9 cellular contexts compared by ENCODE assay signal in the genomic region with DNA sequence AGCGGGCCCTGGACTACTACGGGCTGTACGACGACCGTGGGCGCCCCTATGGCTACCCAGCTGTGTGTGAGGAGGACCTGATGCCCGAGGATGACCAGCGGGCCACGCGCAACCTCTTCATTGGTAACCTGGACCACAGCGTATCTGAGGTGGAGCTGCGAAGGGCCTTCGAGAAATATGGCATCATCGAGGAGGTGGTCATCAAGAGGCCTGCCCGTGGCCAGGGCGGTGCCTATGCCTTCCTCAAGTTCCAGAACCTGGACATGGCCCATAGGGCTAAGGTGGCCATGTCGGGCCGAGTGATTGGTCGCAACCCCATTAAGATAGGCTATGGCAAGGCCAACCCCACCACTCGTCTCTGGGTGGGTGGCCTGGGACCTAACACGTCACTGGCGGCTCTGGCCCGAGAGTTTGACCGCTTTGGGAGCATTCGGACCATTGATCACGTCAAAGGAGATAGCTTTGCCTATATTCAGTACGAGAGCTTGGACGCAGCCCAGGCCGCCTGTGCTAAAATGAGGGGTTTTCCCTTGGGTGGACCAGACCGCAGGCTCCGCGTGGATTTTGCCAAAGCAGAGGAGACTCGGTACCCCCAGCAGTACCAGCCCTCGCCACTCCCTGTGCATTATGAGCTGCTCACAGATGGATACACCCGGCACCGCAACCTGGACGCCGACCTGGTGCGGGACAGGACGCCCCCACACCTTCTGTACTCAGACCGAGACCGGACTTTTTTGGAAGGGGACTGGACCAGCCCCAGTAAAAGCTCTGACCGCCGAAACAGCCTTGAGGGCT.
A peak's percentile ranks its signal among the peaks of the same experiment; 100 is the strongest.
DNase-seq lines count a peak whose midpoint lies in the region; ATAC-seq and TF ChIP-seq lines count a peak whose summit lies in the region.
"Had no signal": no experiment of that assay in that cellular context is flagged by ENCODE, and none has a peak within 500 bp of the region (broad histone marks: within the 10 kb centered on the region; RNA-seq: fewer than 3 reads in every experiment).

No MANE protein-coding gene starts in this region.

- no peak overlapping the region for H3K27ac ChIP-seq in muscle layer of duodenum (ENCODE audit: low read length)

- CTCF ChIA-PET in AG04449 (lab: Yijun Ruan, JAX): interaction anchor here (0.9 to 1.8 kb wide), 5 partner anchors 12 to 777 kb away, joined by 3 to 6 read pairs (median 4); no protein-coding TSS in a partner anchor

- no peak for DNase-seq in AG04449 (ENCODE audit: low read depth, low spot score)
- peak; percentile 45 for DNase-seq in ecto neural progenitor cell (ENCODE audit: low spot score)
- DNase-seq in NOMO-1 treated with dmso at 0.1 percent for 144 hours (lab: John Stamatoyannopoulos, UW; ENCODE audit: unreplicated experiment): no peak
- no peak for DNase-seq in foreskin melanocyte
- DNase-seq: NCI-H446 had no signal

- ATAC-seq in HG03354 (IDR thresholded peaks at IDR 0.05; ENCODE audit: poor library complexity, severe bottlenecking, unreplicated experiment) (no peak), HG02973 (IDR thresholded peaks at IDR 0.05; ENCODE audit: unreplicated experiment) (no peak)

- H3K4me1 ChIP-seq in Loucy (ENCODE audit: insufficient read depth, low read length, poor library complexity, severe bottlenecking) (peaks cover 44% of the 10 kb centered on the region), muscle layer of duodenum (ENCODE audit: control insufficient read depth in 1 of 2, insufficient read depth in 2 of 2, low read length in 2 of 2) (peaks cover 21 to 53% of the 10 kb centered on the region in 2 donors)

- H4K20me1 ChIP-seq in Loucy (ENCODE audit: insufficient read depth, low read length, poor library complexity, severe bottlenecking): peaks cover 65% of the 10 kb centered on the region

- H3K4me2 ChIP-seq in Loucy (ENCODE audit: low read depth, low read length, poor library complexity, severe bottlenecking): peak overlapping the region; percentile 80

- H3F3A ChIP-seq in Loucy (ENCODE audit: low read depth): peaks cover 4% of the 10 kb centered on the region; the same call in 1 of the 2 replicates

- H2AFZ ChIP-seq in Loucy (ENCODE audit: low read length): no peak overlapping the region

- H3K4me3 ChIP-seq in AG04449 (ENCODE audit: low read depth, low read length) (peak overlapping the region; percentile 75), Loucy (ENCODE audit: low read length, poor library complexity, severe bottlenecking) (peak overlapping the region; percentile 82), muscle layer of duodenum (ENCODE audit: low read depth in 1 of 2, low read length in 2 of 2) (peak overlapping the region; percentile 45 to 68)

- TF ChIP-seq CTCF in AG04449 (IDR thresholded peaks at IDR 0.05; ENCODE audit: insufficient read depth, low read length, missing control alignments): no peak
- TF ChIP-seq CTCF in Loucy (conservative IDR thresholded peaks at IDR 0.05; ENCODE audit: low read length): no peak

- H3K9me2 ChIP-seq in Loucy (replicated peaks; ENCODE audit: low read depth, low read length): no peaks in the 10 kb centered on the region

- POLR2A ChIA-PET in AG04449 (lab: Yijun Ruan, JAX): no interaction called here

- no peaks in the 10 kb centered on the region for H3K27me3 ChIP-seq in Loucy (ENCODE audit: insufficient read depth, low read length, poor library complexity, severe bottlenecking)
- H3K27me3 ChIP-seq in muscle layer of duodenum (ENCODE audit: low read depth, low read length): no peaks in the 10 kb centered on the region

- H3K79me2 ChIP-seq in Loucy (ENCODE audit: insufficient read depth, low read length): peaks cover 78% of the 10 kb centered on the region

- H3K9ac ChIP-seq in Loucy (ENCODE audit: low read depth, low read length, poor library complexity, severe bottlenecking): peak overlapping the region; percentile 83

- no peaks in the 10 kb centered on the region for H3K9me3 ChIP-seq in Loucy (ENCODE audit: insufficient read depth, low read depth, low read length)
- no peaks in the 10 kb centered on the region for H3K9me3 ChIP-seq in muscle layer of duodenum (ENCODE audit: control insufficient read depth in 1 of 2, low read length in 2 of 2)

- H3K36me3 ChIP-seq in Loucy (ENCODE audit: insufficient read depth, low read length) (peaks cover 63% of the 10 kb centered on the region; the same call in 1 of the 2 replicates), muscle layer of duodenum (ENCODE audit: control insufficient read depth in 1 of 2, insufficient read depth in 2 of 2, low read length in 2 of 2) (peaks cover 57 to 69% of the 10 kb centered on the region in 2 donors)
